Comparison of ENCODE assay signal across 22 cellular contexts in genomic region chr18:11676386-11676785, GRCh38. TPM values are rescaled to one million over a fixed set of nuclear protein-coding genes. Genes with fewer than 3 reads are reported as not detected.
DNase-seq lines count a peak whose midpoint lies in the region; ATAC-seq, FAIRE-seq and TF ChIP-seq lines count a peak whose summit lies in the region.
"Had no signal": no experiment of that assay in that cellular context is flagged by ENCODE, and none has a peak within 500 bp of the region (broad histone marks: within the 10 kb centered on the region; RNA-seq: fewer than 3 reads in every experiment).

No MANE protein-coding gene starts in this region.

- TF ChIP-seq RAD21 in A549 (conservative IDR thresholded peaks at IDR 0.05 in 1 of 2, IDR thresholded peaks at IDR 0.05 in 1 of 2), result no peak

- H3K9me3 ChIP-seq in A549, result no peaks in the 10 kb centered on the region
- H3K9me3 ChIP-seq in endodermal cell (ENCODE audit: control insufficient read depth, low read length), result no peaks in the 10 kb centered on the region
- no peaks in the 10 kb centered on the region for H3K9me3 ChIP-seq in colonic mucosa
- H3K9me3 ChIP-seq: BE2C, BLaER1 had no signal

- no peak for ATAC-seq in activated CD8-positive, alpha-beta memory T cell treated with anti-CD3 and anti-CD28 coated beads, Interleukin-2, amount 10 ng/mL, durations not matched to agents 7 days and 5 days
- no peak for ATAC-seq in A549

- DNase-seq in activated CD8-positive, alpha-beta memory T cell treated with anti-CD3 and anti-CD28 coated beads, Interleukin-2, amount 10 ng/mL, durations not matched to agents 7 days and 5 days, result peak; percentile 15
- no peak for DNase-seq in activated CD8-positive, alpha-beta memory T cell treated with anti-CD3 and anti-CD28 coated beads, Interleukin-2, amount 50 U/mL, for 4 hours
- DNase-seq in A549 (ENCODE audit: low read depth in 1 of 2, low spot score in 1 of 2) (no peak), endodermal cell (peak; percentile 18), urothelium cell line (ENCODE audit: low spot score) (no peak), colonic mucosa (no peak), NCI-H1092 (lab: John Stamatoyannopoulos, UW) (no peak)
- DNase-seq: ACHN; BE2C; C1 segment of cervical spinal cord; CD4-positive, alpha-beta memory T cell; CD4-positive, CD25-positive, alpha-beta regulatory T cell; CD8-positive, alpha-beta memory T cell; COR-L47; DMS79 treated with DMSO at 0.1 percent for 48 hours; GF-D8 had no signal

- POLR2A ChIA-PET in A549 (lab: Yijun Ruan, JAX), result no interaction called here

- no peak overlapping the region for H3K4me3 Mint-ChIP-seq in activated CD8-positive, alpha-beta memory T cell treated with anti-CD3 and anti-CD28 coated beads, Interleukin-2, amount 10 ng/mL, durations not matched to agents 7 days and 5 days
- H3K4me3 Mint-ChIP-seq in endodermal cell, result no peak overlapping the region
- H3K4me3 Mint-ChIP-seq: CD14-positive monocyte; CD4-positive, alpha-beta memory T cell; CD4-positive, CD25-positive, alpha-beta regulatory T cell; CD8-positive, alpha-beta memory T cell had no signal

- H3K4me3 ChIP-seq in A549 (no peak overlapping the region), endodermal cell (ENCODE audit: low read length) (no peak overlapping the region), colonic mucosa (no peak overlapping the region)
- H3K4me3 ChIP-seq: BLaER1 had no signal

- no peaks in the 10 kb centered on the region for H3K27me3 ChIP-seq in endodermal cell (ENCODE audit: control insufficient read depth, insufficient read depth, low read length, poor library complexity, severe bottlenecking)
- no peaks in the 10 kb centered on the region for H3K27me3 ChIP-seq in colonic mucosa
- H3K27me3 ChIP-seq: BE2C, BLaER1 had no signal

- no peak for TF ChIP-seq EP300 in A549 (IDR thresholded peaks at IDR 0.05)

- H3K9ac ChIP-seq in endodermal cell (ENCODE audit: extremely low read depth, low read length, poor library complexity, severe bottlenecking), result no peak overlapping the region
- H3K9ac ChIP-seq in colonic mucosa (ENCODE audit: low read depth in 2 of 2, low read length in 2 of 2), result no peak overlapping the region
- H3K9ac ChIP-seq: BLaER1 had no signal

- no peaks in the 10 kb centered on the region for H3K9me3 Mint-ChIP-seq in activated CD8-positive, alpha-beta memory T cell treated with anti-CD3 and anti-CD28 coated beads, Interleukin-2, amount 10 ng/mL, durations not matched to agents 7 days and 5 days (ENCODE audit: low read depth)
- H3K9me3 Mint-ChIP-seq in endodermal cell, result no peaks in the 10 kb centered on the region
- H3K9me3 Mint-ChIP-seq: CD8-positive, alpha-beta memory T cell had no signal

- FAIRE-seq in A549 (lab: Jason Lieb, UNC) (no peak), urothelium cell line (lab: Jason Lieb, UNC) (peak; percentile 65)
- FAIRE-seq: G401.6, GM12891, GM19239 had no signal

- TF ChIP-seq CTCF in A549 (IDR thresholded peaks at IDR 0.05) (no peak), endodermal cell (conservative IDR thresholded peaks at IDR 0.05) (no peak), colonic mucosa (IDR thresholded peaks at IDR 0.05) (no peak)

- 56% methylated on average over 10 of the region's 10 CpGs for WGBS in A549 (ENCODE audit: missing lambda C conversion rate)
- 92 to 93% methylated on average over 9 to 10 of the region's 10 CpGs for WGBS in endodermal cell (ENCODE audit: insufficient coverage in 1 of 2, insufficient read length in 1 of 2), 2 experiments

- no peak overlapping the region for H3K27ac Mint-ChIP-seq in activated CD8-positive, alpha-beta memory T cell treated with anti-CD3 and anti-CD28 coated beads, Interleukin-2, amount 10 ng/mL, durations not matched to agents 7 days and 5 days
- H3K27ac Mint-ChIP-seq in endodermal cell, result no peak overlapping the region
- H3K27ac Mint-ChIP-seq: CD14-positive monocyte; CD4-positive, alpha-beta memory T cell; CD4-positive, CD25-positive, alpha-beta regulatory T cell; CD8-positive, alpha-beta memory T cell had no signal

- H3K4me1 ChIP-seq in A549 (peaks cover 8% of the 10 kb centered on the region; the same call in 2 of the 3 replicates), endodermal cell (ENCODE audit: control insufficient read depth, insufficient read depth, low read length) (no peaks in the 10 kb centered on the region), colonic mucosa (no peaks in the 10 kb centered on the region)
- H3K4me1 ChIP-seq: BE2C, BLaER1 had no signal

- CTCF ChIA-PET in activated CD8-positive, alpha-beta memory T cell treated with anti-CD3 and anti-CD28 coated beads, Interleukin-2, amount 10 ng/mL, durations not matched to agents 7 days and 5 days (lab: Charles Lee), result interaction anchor here (1.7 kb wide), 1 partner anchor 21 kb away, joined by 3 read pairs; no protein-coding TSS in a partner anchor
- CTCF ChIA-PET in A549 (lab: Yijun Ruan, JAX), result no interaction called here

- peaks cover 32% of the 10 kb centered on the region for H3K27me3 Mint-ChIP-seq in activated CD8-positive, alpha-beta memory T cell treated with anti-CD3 and anti-CD28 coated beads, Interleukin-2, amount 10 ng/mL, durations not matched to agents 7 days and 5 days
- H3K27me3 Mint-ChIP-seq in endodermal cell (ENCODE audit: insufficient read depth), result no peaks in the 10 kb centered on the region

- intact Hi-C loops in colonic mucosa (cut with DNase I), result no loop called here

- no peaks in the 10 kb centered on the region for H3K36me3 Mint-ChIP-seq in activated CD8-positive, alpha-beta memory T cell treated with anti-CD3 and anti-CD28 coated beads, Interleukin-2, amount 10 ng/mL, durations not matched to agents 7 days and 5 days
- no peaks in the 10 kb centered on the region for H3K36me3 Mint-ChIP-seq in endodermal cell (ENCODE audit: low read depth)
- H3K36me3 Mint-ChIP-seq: CD14-positive monocyte; CD4-positive, alpha-beta memory T cell; CD4-positive, CD25-positive, alpha-beta regulatory T cell; CD8-positive, alpha-beta memory T cell had no signal

- H3K36me3 ChIP-seq in endodermal cell (ENCODE audit: control insufficient read depth, insufficient read depth, low read length) (no peaks in the 10 kb centered on the region), colonic mucosa (no peaks in the 10 kb centered on the region)
- H3K36me3 ChIP-seq: BE2C, BLaER1 had no signal

- no peak overlapping the region for H3K27ac ChIP-seq in A549
- H3K27ac ChIP-seq in endodermal cell (ENCODE audit: low read depth, low read length), result no peak overlapping the region
- H3K27ac ChIP-seq in colonic mucosa, result no peak overlapping the region
- H3K27ac ChIP-seq: 22Rv1, BLaER1 had no signal

- no peaks in the 10 kb centered on the region for H3K4me1 Mint-ChIP-seq in activated CD8-positive, alpha-beta memory T cell treated with anti-CD3 and anti-CD28 coated beads, Interleukin-2, amount 10 ng/mL, durations not matched to agents 7 days and 5 days
- H3K4me1 Mint-ChIP-seq in endodermal cell, result no peaks in the 10 kb centered on the region
- H3K4me1 Mint-ChIP-seq: CD14-positive monocyte; CD4-positive, alpha-beta memory T cell; CD4-positive, CD25-positive, alpha-beta regulatory T cell; CD8-positive, alpha-beta memory T cell had no signal

- no peak for TF ChIP-seq POLR2A in A549 (IDR thresholded peaks at IDR 0.05; ENCODE audit: low read length)

- peak overlapping the region; percentile 36; the same call in 2 of the 3 replicates for H3K4me2 ChIP-seq in A549
- H3K4me2 ChIP-seq: BLaER1 had no signal

TF ChIP-seq in A549, 52 proteins besides CTCF, POLR2A, EP300 and RAD21 (continues in another document):
- no peak for TF ChIP-seq MYC (IDR thresholded peaks at IDR 0.05; ENCODE audit: borderline replicate concordance, low read length)
- TF ChIP-seq KDM1A (IDR thresholded peaks at IDR 0.05; ENCODE audit: low read depth), result no peak
- no peak for TF ChIP-seq USF2 (IDR thresholded peaks at IDR 0.05)
- TF ChIP-seq PHF8 (IDR thresholded peaks at IDR 0.05; ENCODE audit: borderline replicate concordance, low read depth), result no peak
- no peak for TF ChIP-seq GATA3 (IDR thresholded peaks at IDR 0.05; ENCODE audit: borderline replicate concordance)
- TF ChIP-seq NR3C1 (IDR thresholded peaks at IDR 0.05), result no peak
- TF ChIP-seq RCOR1 (IDR thresholded peaks at IDR 0.05; ENCODE audit: low read depth, low read length), result no peak
- no peak for TF ChIP-seq FOXS1 (CRISPR knock-in tag; IDR thresholded peaks at IDR 0.05)
- no peak for TF ChIP-seq NPAS2 (CRISPR knock-in tag; IDR thresholded peaks at IDR 0.05; ENCODE audit: borderline replicate concordance)
- no peak for TF ChIP-seq FOSB (CRISPR knock-in tag; IDR thresholded peaks at IDR 0.05)
- no peak for TF ChIP-seq HOXA7 (CRISPR knock-in tag; IDR thresholded peaks at IDR 0.05)
- TF ChIP-seq HDAC2 (IDR thresholded peaks at IDR 0.05), result no peak
- no peak for TF ChIP-seq TFCP2L1 (CRISPR knock-in tag; IDR thresholded peaks at IDR 0.05)

RNA-seq across cellular contexts. Expression of gene GNAL, which starts 12.7 kb away (rescaled TPM):
- total RNA-seq in activated CD8-positive, alpha-beta memory T cell treated with anti-CD3 and anti-CD28 coated beads, Interleukin-2, amount 10 ng/mL, durations not matched to agents 7 days and 5 days, result under 1 TPM in 1 of 2 experiments, not detected in 1; 0.52 TPM
- polyA plus RNA-seq in A549 (2011; rRNA removed) (12.9 and 16.8 TPM in 2 replicates), A549 (2017; fragmentation: RNase III; extraction: RNeasy Plus Mini Kit Qiagen cat#74134 plus additional on column Dnase treatment) (5.1 to 5.8 TPM (median 5.5 TPM) in 3 replicates)
- polyA plus RNA-seq in A549 (2012; cell fraction: cytosol; rRNA removed), result 3.8 and 4.7 TPM in 2 replicates
- 2.6 and 3.2 TPM in 2 replicates for polyA plus RNA-seq in A549 (2012; cell fraction: nucleus; rRNA removed)
- polyA minus RNA-seq in A549 (2011; rRNA and poly(A)+ RNA removed), result 12.4 and 15.3 TPM in 2 replicates
- total RNA-seq in endodermal cell (10 to 100 TPM; 37.9 to 58.2 TPM), colonic mucosa (1 to 10 TPM; 2.0 to 2.6 TPM)
- polyA plus RNA-seq in endodermal cell (2013, experiment 1 of 2), result 16.0 TPM
- polyA plus RNA-seq in endodermal cell (2013, experiment 2 of 2), result 17.5 TPM
- polyA plus RNA-seq: CD8-positive, alpha-beta memory T cell had no signal

Comparison
In these comparisons a context has a peak if more than half of its experiments do, and no peak if none do; other contexts are left out.
1. DNase-seq: peak in activated CD8-positive, alpha-beta memory T cell treated with anti-CD3 and anti-CD28 coated beads, Interleukin-2, amount 10 ng/mL, durations not matched to agents 7 days and 5 days (single experiment) and endodermal cell (single experiment); none in activated CD8-positive, alpha-beta memory T cell treated with anti-CD3 and anti-CD28 coated beads, Interleukin-2, amount 50 U/mL, for 4 hours (single experiment), A549 (0 of 2), urothelium cell line (single experiment), colonic mucosa (single experiment) and NCI-H1092 (single experiment).
2. RNA of gene GNAL, which starts 12.7 kb away (total RNA-seq): 37.9 to 58.2 TPM in endodermal cell; 2.0 to 2.6 TPM in colonic mucosa and 0.52 TPM in activated CD8-positive, alpha-beta memory T cell treated with anti-CD3 and anti-CD28 coated beads, Interleukin-2, amount 10 ng/mL, durations not matched to agents 7 days and 5 days; every median in the first group is over 10 times any median in the second.